Comparison of ENCODE assay signal across 9 cellular contexts in genomic region chr3:150319900-150320299, GRCh38.
DNase-seq lines count a peak whose midpoint lies in the region; ATAC-seq and TF ChIP-seq lines count a peak whose summit lies in the region.
"Had no signal": no experiment of that assay in that cellular context is flagged by ENCODE, and none has a peak within 500 bp of the region (broad histone marks: within the 10 kb centered on the region; RNA-seq: fewer than 3 reads in every experiment).

No MANE protein-coding gene starts in this region.

- DNase-seq in Daoy (ENCODE audit: low read depth) (peak; percentile 92), NCI-H226 (peak; percentile 96), epithelial cell of esophagus (ENCODE audit: low read depth) (peak; percentile 99), progenitor cell of endocrine pancreas (ENCODE audit: low spot score, unreplicated experiment) (no peak), NCI-H1436 treated with DMSO at 0.1 percent for 48 hours (lab: John Stamatoyannopoulos, UW) (no peak), cerebellum (ENCODE audit: low spot score) (no peak), GM19240 (ENCODE audit: insufficient read length, low spot score) (no peak)

- TF ChIP-seq CTCF in epithelial cell of esophagus (IDR thresholded peaks at IDR 0.05; ENCODE audit: insufficient read depth, low read depth, low read length, missing control alignments) (no peak), progenitor cell of endocrine pancreas (IDR thresholded peaks at IDR 0.05; ENCODE audit: unreplicated experiment) (no peak)

- no peaks in the 10 kb centered on the region for H3K9me3 Mint-ChIP-seq in progenitor cell of endocrine pancreas (ENCODE audit: low read depth)

- no peak overlapping the region for H3K4me3 Mint-ChIP-seq in progenitor cell of endocrine pancreas (ENCODE audit: low read depth)

- H3K27me3 Mint-ChIP-seq in progenitor cell of endocrine pancreas: no peaks in the 10 kb centered on the region

- no peaks in the 10 kb centered on the region for H3K36me3 Mint-ChIP-seq in progenitor cell of endocrine pancreas (ENCODE audit: insufficient read depth)

- ATAC-seq in HG03354 (IDR thresholded peaks at IDR 0.05; ENCODE audit: poor library complexity, severe bottlenecking, unreplicated experiment): no peak

- peak overlapping the region; percentile 63 for H3K27ac Mint-ChIP-seq in progenitor cell of endocrine pancreas

- H3K4me3 ChIP-seq in epithelial cell of esophagus (ENCODE audit: low read length): no peak overlapping the region
- H3K4me3 ChIP-seq: SK-N-MC had no signal

- peaks cover 18% of the 10 kb centered on the region for H3K4me1 Mint-ChIP-seq in progenitor cell of endocrine pancreas (ENCODE audit: low read depth)

Comparison
In these comparisons a context has a peak if more than half of its experiments do, and no peak if none do; other contexts are left out.
1. DNase-seq: peak in Daoy (single experiment), NCI-H226 (single experiment) and epithelial cell of esophagus (single experiment); none in progenitor cell of endocrine pancreas (single experiment), NCI-H1436 treated with DMSO at 0.1 percent for 48 hours (single experiment), cerebellum (single experiment) and GM19240 (single experiment).